In genomic region chr2:127403460-127403859, GRCh38 we compare ENCODE assay signal across 20 cellular contexts. TPM values are rescaled to one million over a fixed set of nuclear protein-coding genes. Genes with fewer than 3 reads are reported as not detected.
A peak's percentile ranks its signal among the peaks of the same experiment; 100 is the strongest.
DNase-seq lines count a peak whose midpoint lies in the region; TF ChIP-seq lines count a peak whose summit lies in the region.
"Had no signal": no experiment of that assay in that cellular context is flagged by ENCODE, and none has a peak within 500 bp of the region (broad histone marks: within the 10 kb centered on the region; RNA-seq: fewer than 3 reads in every experiment).

No MANE protein-coding gene starts in this region.

- H3K9me3 Mint-ChIP-seq in brain = no peaks in the 10 kb centered on the region
- no peaks in the 10 kb centered on the region for H3K9me3 Mint-ChIP-seq in mesothelial cell of epicardium
- H3K9me3 Mint-ChIP-seq in type B pancreatic cell = no peaks in the 10 kb centered on the region
- no peaks in the 10 kb centered on the region for H3K9me3 Mint-ChIP-seq in activated CD4-positive, alpha-beta T cell treated with anti-CD3 and anti-CD28 coated beads, Interleukin-2, amount 10 ng/mL, durations not matched to agents 24 days and 14 days
- no peaks in the 10 kb centered on the region for H3K9me3 Mint-ChIP-seq in CD8-positive, alpha-beta memory T cell
- H3K9me3 Mint-ChIP-seq: CD4-positive, alpha-beta T cell had no signal

- H3K4me3 ChIP-seq in CD8-positive, alpha-beta memory T cell (ENCODE audit: low read length) = no peak overlapping the region
- H3K4me3 ChIP-seq: K562 had no signal

- peaks cover 29% of the 10 kb centered on the region for H3K4me1 Mint-ChIP-seq in brain
- H3K4me1 Mint-ChIP-seq in mesothelial cell of epicardium = peaks cover 43% of the 10 kb centered on the region
- H3K4me1 Mint-ChIP-seq in type B pancreatic cell (ENCODE audit: unreplicated experiment) = peaks cover 14% of the 10 kb centered on the region
- peaks cover 19% of the 10 kb centered on the region for H3K4me1 Mint-ChIP-seq in activated CD4-positive, alpha-beta T cell treated with anti-CD3 and anti-CD28 coated beads, Interleukin-2, amount 10 ng/mL, durations not matched to agents 24 days and 14 days
- H3K4me1 Mint-ChIP-seq in CD8-positive, alpha-beta memory T cell = peaks cover 0 to 6% (median 0%) of the 10 kb centered on the region in 3 donors

- H3K36me3 Mint-ChIP-seq in brain = no peaks in the 10 kb centered on the region
- H3K36me3 Mint-ChIP-seq in mesothelial cell of epicardium = no peaks in the 10 kb centered on the region
- H3K36me3 Mint-ChIP-seq in type B pancreatic cell = no peaks in the 10 kb centered on the region
- H3K36me3 Mint-ChIP-seq in activated CD4-positive, alpha-beta T cell treated with anti-CD3 and anti-CD28 coated beads, Interleukin-2, amount 10 ng/mL, durations not matched to agents 24 days and 14 days (ENCODE audit: low read depth) = no peaks in the 10 kb centered on the region
- H3K36me3 Mint-ChIP-seq in CD8-positive, alpha-beta memory T cell = no peaks in the 10 kb centered on the region

- TF ChIP-seq CTCF in brain (conservative IDR thresholded peaks at IDR 0.05) = no peak
- no peak for TF ChIP-seq CTCF in mesothelial cell of epicardium (IDR thresholded peaks at IDR 0.05; ENCODE audit: unreplicated experiment)
- TF ChIP-seq CTCF in type B pancreatic cell (conservative IDR thresholded peaks at IDR 0.05) = no peak

- peaks cover 9% of the 10 kb centered on the region for H3K4me1 ChIP-seq in CD8-positive, alpha-beta memory T cell (ENCODE audit: insufficient read depth, low read length)

- H3K27ac Mint-ChIP-seq in brain (peak overlapping the region in 4 of 5 experiments; percentile 7 to 29 (median 24)), mesothelial cell of epicardium (peak overlapping the region; percentile 32), type B pancreatic cell (no peak overlapping the region)
- no peak overlapping the region for H3K27ac Mint-ChIP-seq in activated CD4-positive, alpha-beta T cell treated with anti-CD3 and anti-CD28 coated beads, Interleukin-2, amount 10 ng/mL, durations not matched to agents 24 days and 14 days
- peak overlapping the region in 2 of 8 donors; percentile 6 to 7 for H3K27ac Mint-ChIP-seq in CD8-positive, alpha-beta memory T cell
- H3K27ac Mint-ChIP-seq: CD4-positive, alpha-beta T cell had no signal

- H3K4me3 Mint-ChIP-seq in brain (no peak overlapping the region), mesothelial cell of epicardium (no peak overlapping the region), type B pancreatic cell (no peak overlapping the region)
- no peak overlapping the region for H3K4me3 Mint-ChIP-seq in activated CD4-positive, alpha-beta T cell treated with anti-CD3 and anti-CD28 coated beads, Interleukin-2, amount 10 ng/mL, durations not matched to agents 24 days and 14 days
- H3K4me3 Mint-ChIP-seq in CD8-positive, alpha-beta memory T cell = no peak overlapping the region
- H3K4me3 Mint-ChIP-seq: CD4-positive, alpha-beta T cell had no signal

- POLR2A ChIA-PET in CD8-positive, alpha-beta memory T cell (lab: Charles Lee) = no interaction called here

- no peaks in the 10 kb centered on the region for H3K9me3 ChIP-seq in CD8-positive, alpha-beta memory T cell (ENCODE audit: low read length)
- H3K9me3 ChIP-seq: BE2C had no signal

- H3K27ac ChIP-seq in CD8-positive, alpha-beta memory T cell (ENCODE audit: low read depth, low read length) = no peak overlapping the region

- peaks cover 5% of the 10 kb centered on the region for H3K27me3 Mint-ChIP-seq in brain
- H3K27me3 Mint-ChIP-seq in mesothelial cell of epicardium (ENCODE audit: low read depth) = no peaks in the 10 kb centered on the region
- H3K27me3 Mint-ChIP-seq in type B pancreatic cell = peaks cover 11% of the 10 kb centered on the region
- H3K27me3 Mint-ChIP-seq in activated CD4-positive, alpha-beta T cell treated with anti-CD3 and anti-CD28 coated beads, Interleukin-2, amount 10 ng/mL, durations not matched to agents 24 days and 14 days = peaks cover 13% of the 10 kb centered on the region
- H3K27me3 Mint-ChIP-seq in CD8-positive, alpha-beta memory T cell = peaks cover 0 to 2% of the 10 kb centered on the region in 2 donors
- H3K27me3 Mint-ChIP-seq: CD4-positive, alpha-beta T cell had no signal

- H3K36me3 ChIP-seq in CD8-positive, alpha-beta memory T cell (ENCODE audit: insufficient read depth, low read length) = no peaks in the 10 kb centered on the region
- H3K36me3 ChIP-seq: BE2C had no signal

- DNase-seq in NCI-H69 (lab: John Stamatoyannopoulos, UW) (peak; percentile 4), mesothelial cell of epicardium (ENCODE audit: low spot score in 2 of 2, unreplicated experiment in 2 of 2) (no peak), type B pancreatic cell (ENCODE audit: extremely low spot score, unreplicated experiment) (peak; percentile 57), T-helper 9 cell (no peak)
- no peak for DNase-seq in activated CD4-positive, alpha-beta T cell treated with anti-CD3 and anti-CD28 coated beads, Interleukin-2, amount 10 ng/mL, durations not matched to agents 24 days and 14 days
- DNase-seq in CD8-positive, alpha-beta memory T cell = no peak
- DNase-seq: BE2C; Calu3; CD4-positive, alpha-beta T cell; DMS53; GOT3; MV-4-11; NCI-H1436; NCI-H2081; NCI-H510A; NCI-H82 had no signal

- intact Hi-C loops in activated CD4-positive, alpha-beta T cell treated with anti-CD3 and anti-CD28 coated beads, Interleukin-2, amount 10 ng/mL, durations not matched to agents 24 days and 14 days (cut with micrococcal nuclease) = no loop called here

- H3K27me3 ChIP-seq in CD8-positive, alpha-beta memory T cell (ENCODE audit: insufficient read depth, low read length, poor library complexity, severe bottlenecking) = no peaks in the 10 kb centered on the region
- H3K27me3 ChIP-seq: BE2C had no signal

- CTCF ChIA-PET in CD8-positive, alpha-beta memory T cell (lab: Charles Lee) = no interaction called here

RNA-seq across cellular contexts. Expression of gene PROC, which starts 14.8 kb away (rescaled TPM):
- polyA plus RNA-seq in brain (ENCODE audit: insufficient read depth, low read depth, low replicate concordance) = 0.59 TPM
- total RNA-seq in mesothelial cell of epicardium = 0.24 to 0.25 TPM (median 0.25 TPM) in 3 replicates
- 8.9 and 18.7 TPM in 2 replicates for total RNA-seq in type B pancreatic cell (ENCODE audit: low replicate concordance)
- 0.12 TPM in 1 of 2 replicates, not detected in the other for total RNA-seq in activated CD4-positive, alpha-beta T cell treated with anti-CD3 and anti-CD28 coated beads, Interleukin-2, amount 10 ng/mL, durations not matched to agents 24 days and 14 days
- under 1 TPM in 1 of 2 experiments, not detected in 1; 0.13 TPM for total RNA-seq in CD8-positive, alpha-beta memory T cell
- polyA plus RNA-seq in CD8-positive, alpha-beta memory T cell = not detected
- total RNA-seq: K562, Right ventricle myocardium inferior had no signal
- polyA plus RNA-seq: AG04450, K562 had no signal

RNA-seq across cellular contexts. Expression of gene MAP3K2, which starts 15.7 kb away (rescaled TPM):
- polyA plus RNA-seq in brain (ENCODE audit: insufficient read depth, low read depth, low replicate concordance) = 3.3 TPM
- total RNA-seq in mesothelial cell of epicardium (47.6 to 48.1 TPM (median 47.9 TPM) in 3 replicates), type B pancreatic cell (ENCODE audit: low replicate concordance) (30.8 and 34.5 TPM in 2 replicates)
- total RNA-seq in activated CD4-positive, alpha-beta T cell treated with anti-CD3 and anti-CD28 coated beads, Interleukin-2, amount 10 ng/mL, durations not matched to agents 24 days and 14 days = 53.7 and 57.5 TPM in 2 replicates
- 10 to 100 TPM; 55.9 to 57.7 TPM for total RNA-seq in CD8-positive, alpha-beta memory T cell
- 65.0 TPM for polyA plus RNA-seq in CD8-positive, alpha-beta memory T cell

Comparison
In these comparisons a context has a peak if more than half of its experiments do, and no peak if none do; other contexts are left out.
1. DNase-seq: peak in NCI-H69 (single experiment) and type B pancreatic cell (single experiment); none in mesothelial cell of epicardium (0 of 2), T-helper 9 cell (single experiment), activated CD4-positive, alpha-beta T cell treated with anti-CD3 and anti-CD28 coated beads, Interleukin-2, amount 10 ng/mL, durations not matched to agents 24 days and 14 days (single experiment) and CD8-positive, alpha-beta memory T cell (0 of 5).
2. H3K27ac Mint-ChIP-seq: peak in brain (4 of 5) and mesothelial cell of epicardium (single experiment); none in type B pancreatic cell (single experiment) and activated CD4-positive, alpha-beta T cell treated with anti-CD3 and anti-CD28 coated beads, Interleukin-2, amount 10 ng/mL, durations not matched to agents 24 days and 14 days (single experiment).